In the genomic region with DNA sequence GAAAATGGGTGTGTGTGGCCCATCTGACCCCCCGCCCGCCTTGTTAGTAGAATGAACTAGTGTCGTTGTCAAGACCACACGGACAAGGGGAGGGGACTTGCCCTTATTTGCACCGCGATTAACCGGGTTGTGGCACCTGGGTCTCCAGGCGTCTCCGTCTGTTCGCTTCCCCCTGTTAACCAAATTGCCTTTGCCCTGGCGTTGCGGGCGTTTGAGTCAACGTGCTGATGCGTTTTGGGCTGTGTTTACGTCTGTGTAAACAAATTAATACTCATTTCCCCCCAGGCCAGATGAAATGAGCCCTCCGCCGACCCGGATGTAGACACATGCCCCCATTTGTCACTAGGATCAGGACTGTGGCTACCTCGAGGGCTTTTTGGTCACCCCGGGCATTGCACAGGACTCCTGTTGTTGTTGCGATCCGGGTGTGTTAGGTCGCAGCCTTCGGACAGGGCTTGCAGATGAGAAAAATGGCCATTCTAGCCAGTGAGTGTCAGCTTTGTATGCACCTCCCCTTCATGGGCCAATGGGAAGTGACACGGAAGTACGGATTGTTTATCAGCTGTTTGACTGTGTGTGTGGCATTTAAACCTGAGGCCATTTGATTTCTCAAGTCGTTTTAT, we compare ENCODE assay signal across 2 cellular contexts.
TF ChIP-seq lines count a peak whose summit lies in the region.

No MANE protein-coding gene starts in this region.

TF ChIP-seq in HCT116, 20 proteins besides CTCF, POLR2A, EP300 and RAD21:
- TF ChIP-seq YY1 (IDR thresholded peaks at IDR 0.05; ENCODE audit: extremely low read depth, insufficient replicate concordance, low read depth, low read length) = peak; percentile 54
- TF ChIP-seq EZH2 (IDR thresholded peaks at IDR 0.05) = no peak
- peak; percentile 57; the same call in 1 of the 2 replicates for TF ChIP-seq POLR2AphosphoS5 (IDR thresholded peaks at IDR 0.05; ENCODE audit: low read depth, low read length)
- TF ChIP-seq ELF1 (IDR thresholded peaks at IDR 0.05; ENCODE audit: borderline replicate concordance, low read depth) = peak; percentile 78
- TF ChIP-seq, protein P1, sequence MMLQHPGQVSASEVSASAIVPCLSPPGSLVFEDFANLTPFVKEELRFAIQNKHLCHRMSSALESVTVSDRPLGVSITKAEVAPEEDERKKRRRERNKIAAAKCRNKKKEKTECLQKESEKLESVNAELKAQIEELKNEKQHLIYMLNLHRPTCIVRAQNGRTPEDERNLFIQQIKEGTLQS (IDR thresholded peaks at IDR 0.05) = no peak
- TF ChIP-seq, protein P2, sequence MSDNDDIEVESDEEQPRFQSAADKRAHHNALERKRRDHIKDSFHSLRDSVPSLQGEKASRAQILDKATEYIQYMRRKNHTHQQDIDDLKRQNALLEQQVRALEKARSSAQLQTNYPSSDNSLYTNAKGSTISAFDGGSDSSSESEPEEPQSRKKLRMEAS (IDR thresholded peaks at IDR 0.05) = peak; percentile 10; the same call in 1 of the 2 replicates
- TF ChIP-seq, protein P3, sequence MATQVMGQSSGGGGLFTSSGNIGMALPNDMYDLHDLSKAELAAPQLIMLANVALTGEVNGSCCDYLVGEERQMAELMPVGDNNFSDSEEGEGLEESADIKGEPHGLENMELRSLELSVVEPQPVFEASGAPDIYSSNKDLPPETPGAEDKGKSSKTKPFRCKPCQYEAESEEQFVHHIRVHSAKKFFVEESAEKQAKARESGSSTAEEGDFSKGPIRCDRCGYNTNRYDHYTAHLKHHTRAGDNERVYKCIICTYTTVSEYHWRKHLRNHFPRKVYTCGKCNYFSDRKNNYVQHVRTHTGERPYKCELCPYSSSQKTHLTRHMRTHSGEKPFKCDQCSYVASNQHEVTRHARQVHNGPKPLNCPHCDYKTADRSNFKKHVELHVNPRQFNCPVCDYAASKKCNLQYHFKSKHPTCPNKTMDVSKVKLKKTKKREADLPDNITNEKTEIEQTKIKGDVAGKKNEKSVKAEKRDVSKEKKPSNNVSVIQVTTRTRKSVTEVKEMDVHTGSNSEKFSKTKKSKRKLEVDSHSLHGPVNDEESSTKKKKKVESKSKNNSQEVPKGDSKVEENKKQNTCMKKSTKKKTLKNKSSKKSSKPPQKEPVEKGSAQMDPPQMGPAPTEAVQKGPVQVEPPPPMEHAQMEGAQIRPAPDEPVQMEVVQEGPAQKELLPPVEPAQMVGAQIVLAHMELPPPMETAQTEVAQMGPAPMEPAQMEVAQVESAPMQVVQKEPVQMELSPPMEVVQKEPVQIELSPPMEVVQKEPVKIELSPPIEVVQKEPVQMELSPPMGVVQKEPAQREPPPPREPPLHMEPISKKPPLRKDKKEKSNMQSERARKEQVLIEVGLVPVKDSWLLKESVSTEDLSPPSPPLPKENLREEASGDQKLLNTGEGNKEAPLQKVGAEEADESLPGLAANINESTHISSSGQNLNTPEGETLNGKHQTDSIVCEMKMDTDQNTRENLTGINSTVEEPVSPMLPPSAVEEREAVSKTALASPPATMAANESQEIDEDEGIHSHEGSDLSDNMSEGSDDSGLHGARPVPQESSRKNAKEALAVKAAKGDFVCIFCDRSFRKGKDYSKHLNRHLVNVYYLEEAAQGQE (IDR thresholded peaks at IDR 0.05; ENCODE audit: low read depth) = no peak
- TF ChIP-seq SIN3A (IDR thresholded peaks at IDR 0.05; ENCODE audit: low read depth) = peak; percentile 94
- TF ChIP-seq SP1 (IDR thresholded peaks at IDR 0.05; ENCODE audit: low read depth) = peak; percentile 77

TF ChIP-seq in SK-N-SH, 30 proteins besides CTCF, POLR2A, EP300 and RAD21:
- TF ChIP-seq MXI1 (IDR thresholded peaks at IDR 0.05; ENCODE audit: low read depth, low read length) (peak; percentile 84), MEF2A (IDR thresholded peaks at IDR 0.05; ENCODE audit: borderline replicate concordance, low read depth) (no peak), SIN3A (IDR thresholded peaks at IDR 0.05; ENCODE audit: borderline replicate concordance, low read depth, low read length) (peak; percentile 96), POLR2AphosphoS5 (IDR thresholded peaks at IDR 0.05; ENCODE audit: low read depth, low read length) (peak; percentile 36; the same call in 1 of the 2 replicates), ELF1 (IDR thresholded peaks at IDR 0.05) (peak; percentile 93), RFX5 (IDR thresholded peaks at IDR 0.05; ENCODE audit: low read length) (no peak), FOXJ3 (CRISPR knock-in tag; IDR thresholded peaks at IDR 0.05) (no peak), YY1 (IDR thresholded peaks at IDR 0.05; ENCODE audit: low read depth) (peak; percentile 12; the same call in 1 of the 2 replicates), GABPA (IDR thresholded peaks at IDR 0.05; ENCODE audit: low read depth) (peak; percentile 23; the same call in 1 of the 2 replicates)
- TF ChIP-seq, protein P4, sequence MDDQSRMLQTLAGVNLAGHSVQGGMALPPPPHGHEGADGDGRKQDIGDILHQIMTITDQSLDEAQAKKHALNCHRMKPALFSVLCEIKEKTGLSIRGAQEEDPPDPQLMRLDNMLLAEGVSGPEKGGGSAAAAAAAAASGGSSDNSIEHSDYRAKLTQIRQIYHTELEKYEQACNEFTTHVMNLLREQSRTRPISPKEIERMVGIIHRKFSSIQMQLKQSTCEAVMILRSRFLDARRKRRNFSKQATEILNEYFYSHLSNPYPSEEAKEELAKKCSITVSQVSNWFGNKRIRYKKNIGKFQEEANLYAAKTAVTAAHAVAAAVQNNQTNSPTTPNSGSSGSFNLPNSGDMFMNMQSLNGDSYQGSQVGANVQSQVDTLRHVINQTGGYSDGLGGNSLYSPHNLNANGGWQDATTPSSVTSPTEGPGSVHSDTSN (IDR thresholded peaks at IDR 0.05) = peak; percentile 93
- TF ChIP-seq, protein P5, sequence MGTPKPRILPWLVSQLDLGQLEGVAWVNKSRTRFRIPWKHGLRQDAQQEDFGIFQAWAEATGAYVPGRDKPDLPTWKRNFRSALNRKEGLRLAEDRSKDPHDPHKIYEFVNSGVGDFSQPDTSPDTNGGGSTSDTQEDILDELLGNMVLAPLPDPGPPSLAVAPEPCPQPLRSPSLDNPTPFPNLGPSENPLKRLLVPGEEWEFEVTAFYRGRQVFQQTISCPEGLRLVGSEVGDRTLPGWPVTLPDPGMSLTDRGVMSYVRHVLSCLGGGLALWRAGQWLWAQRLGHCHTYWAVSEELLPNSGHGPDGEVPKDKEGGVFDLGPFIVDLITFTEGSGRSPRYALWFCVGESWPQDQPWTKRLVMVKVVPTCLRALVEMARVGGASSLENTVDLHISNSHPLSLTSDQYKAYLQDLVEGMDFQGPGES (IDR thresholded peaks at IDR 0.05; ENCODE audit: low read depth, low read length) = peak; percentile 51; the same call in 1 of the 2 replicates
- TF ChIP-seq, protein P2 (IDR thresholded peaks at IDR 0.05; ENCODE audit: low read depth) = peak; percentile 40
TF ChIP-seq in SK-N-SH: peak in this region for 9.
